ENCODE assay signal across 12 cellular contexts in the genomic region with DNA sequence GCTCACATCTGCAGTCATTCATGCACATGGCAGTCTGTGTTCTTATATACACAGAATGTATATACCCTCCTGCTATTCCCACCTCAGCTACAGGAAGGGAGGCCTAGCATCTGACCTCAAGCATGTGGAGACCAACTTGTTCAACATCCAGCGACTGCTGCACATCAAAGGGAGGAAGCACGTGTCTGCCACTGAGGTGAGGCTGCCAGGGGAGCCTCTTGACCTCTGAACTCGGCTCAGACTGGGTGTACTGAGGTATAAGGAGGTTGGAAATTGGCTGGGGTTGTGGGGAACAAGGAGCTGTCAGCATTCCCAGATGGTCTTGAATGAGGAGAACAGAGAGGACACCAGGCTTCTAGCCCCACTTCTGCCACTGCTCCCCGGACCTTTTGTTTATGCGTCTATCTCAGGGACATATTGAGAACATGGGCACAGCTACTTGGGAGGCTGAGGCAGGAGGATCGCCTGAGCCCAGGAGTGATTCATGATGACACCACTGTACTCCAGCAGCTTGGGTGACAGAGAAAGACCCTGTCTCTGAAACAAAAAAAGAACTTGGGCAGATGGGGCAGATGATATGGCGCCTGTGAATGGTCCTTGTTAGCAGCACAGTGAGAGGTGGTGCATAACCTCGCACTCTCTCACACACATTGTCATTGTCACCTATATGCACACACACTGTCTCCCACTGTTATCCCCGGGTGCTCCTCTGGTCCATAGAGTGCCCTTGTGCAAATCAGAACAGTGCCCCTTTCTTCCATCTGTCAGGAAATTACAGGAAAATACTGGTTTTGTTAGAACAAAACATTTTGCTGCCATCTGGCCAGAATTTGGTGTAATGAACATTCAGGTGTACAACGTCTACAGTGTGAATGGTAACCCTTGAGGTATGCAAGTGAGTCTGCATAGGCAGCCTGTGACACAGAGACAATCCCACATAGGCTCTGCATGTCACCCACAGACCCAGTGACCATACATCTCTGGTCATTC. TPM values are rescaled to one million over a fixed set of nuclear protein-coding genes. Genes with fewer than 3 reads are reported as not detected.
DNase-seq lines count a peak whose midpoint lies in the region; ATAC-seq and TF ChIP-seq lines count a peak whose summit lies in the region.
"Had no signal": no experiment of that assay in that cellular context is flagged by ENCODE, and none has a peak within 500 bp of the region (broad histone marks: within the 10 kb centered on the region; RNA-seq: fewer than 3 reads in every experiment).

No MANE protein-coding gene starts in this region.

- no peaks in the 10 kb centered on the region for H3K27me3 Mint-ChIP-seq in activated CD4-positive, alpha-beta T cell treated with anti-CD3 and anti-CD28 coated beads, Interleukin-2, amount 10 ng/mL, durations not matched to agents 7 days and 5 days
- H3K27me3 Mint-ChIP-seq in central memory CD8-positive, alpha-beta T cell: no peaks in the 10 kb centered on the region

- POLR2A ChIA-PET in activated CD4-positive, alpha-beta T cell treated with anti-CD3 and anti-CD28 coated beads, Interleukin-2, amount 10 ng/mL, durations not matched to agents 7 days and 5 days (lab: Charles Lee): no interaction called here
- POLR2A ChIA-PET in OCI-LY7 (lab: Charles Lee): no interaction called here

- H3K36me3 Mint-ChIP-seq in activated CD4-positive, alpha-beta T cell treated with anti-CD3 and anti-CD28 coated beads, Interleukin-2, amount 10 ng/mL, durations not matched to agents 7 days and 5 days (ENCODE audit: low read depth): peaks cover 37% of the 10 kb centered on the region
- peaks cover 14% of the 10 kb centered on the region for H3K36me3 Mint-ChIP-seq in central memory CD8-positive, alpha-beta T cell (ENCODE audit: insufficient read depth)

- H3K79me2 ChIP-seq in OCI-LY7 (ENCODE audit: insufficient read depth, low read depth, low read length): peaks cover 9% of the 10 kb centered on the region; the same call in 1 of the 2 replicates

- H3K27ac ChIP-seq in OCI-LY7 (ENCODE audit: low read depth, low read length, poor library complexity, severe bottlenecking): no peak overlapping the region
- H3K27ac ChIP-seq: PC-9 had no signal

- no peaks in the 10 kb centered on the region for H4K20me1 ChIP-seq in OCI-LY7 (ENCODE audit: insufficient read depth, low read length)

- peaks cover 43% of the 10 kb centered on the region for H3K4me1 ChIP-seq in OCI-LY7 (ENCODE audit: insufficient read depth, low read length, poor library complexity, severe bottlenecking)

- CTCF ChIA-PET in activated CD4-positive, alpha-beta T cell treated with anti-CD3 and anti-CD28 coated beads, Interleukin-2, amount 10 ng/mL, durations not matched to agents 7 days and 5 days (lab: Charles Lee): interaction anchor here (0.5 to 1.4 kb wide), 13 partner anchors 9 to 1003 kb away, joined by 3 to 10 read pairs (median 4); partner anchors contain the start of genes DLEC1, EPM2AIP1, MLH1 and OXSR1
- CTCF ChIA-PET in OCI-LY7 (lab: Charles Lee; ENCODE audit: unreplicated experiment): interaction anchor here (0.9 to 1.1 kb wide), 3 partner anchors 27 to 50 kb away, joined by 3 to 4 read pairs (median 3); no protein-coding TSS in a partner anchor

- peak; percentile 49 for DNase-seq in activated CD4-positive, alpha-beta T cell treated with anti-CD3 and anti-CD28 coated beads, Interleukin-2, amount 10 ng/mL, durations not matched to agents 7 days and 5 days
- DNase-seq in activated CD4-positive, alpha-beta T cell treated with anti-CD3 and anti-CD28 coated beads for 48 hours: no peak
- DNase-seq in OCI-LY7 (ENCODE audit: low spot score): no peak
- no peak for DNase-seq in central memory CD8-positive, alpha-beta T cell (ENCODE audit: low spot score in 2 of 2)
- DNase-seq in sciatic nerve (ENCODE audit: low spot score): peak; percentile 47
- no peak for DNase-seq in DMS153 (lab: John Stamatoyannopoulos, UW)
- no peak for DNase-seq in hepatic stellate cell (ENCODE audit: low spot score)
- DNase-seq in OCI-M2 (lab: John Stamatoyannopoulos, UW; ENCODE audit: unreplicated experiment): no peak
- DNase-seq: NCI-H1105 had no signal

- peaks cover 62% of the 10 kb centered on the region for H3K4me1 Mint-ChIP-seq in activated CD4-positive, alpha-beta T cell treated with anti-CD3 and anti-CD28 coated beads, Interleukin-2, amount 10 ng/mL, durations not matched to agents 7 days and 5 days
- peaks cover 61% of the 10 kb centered on the region for H3K4me1 Mint-ChIP-seq in central memory CD8-positive, alpha-beta T cell

- intact Hi-C loops in OCI-LY7 (cut with micrococcal nuclease; ENCODE audit: unreplicated experiment) (no loop called here), sciatic nerve (cut with DNase I) (no loop called here)

- H3K36me3 ChIP-seq in OCI-LY7 (ENCODE audit: insufficient read depth, low read length): peaks cover 38% of the 10 kb centered on the region; the same call in 1 of the 2 replicates

- peak overlapping the region; percentile 90 for H3K4me3 Mint-ChIP-seq in activated CD4-positive, alpha-beta T cell treated with anti-CD3 and anti-CD28 coated beads, Interleukin-2, amount 10 ng/mL, durations not matched to agents 7 days and 5 days
- H3K4me3 Mint-ChIP-seq in central memory CD8-positive, alpha-beta T cell: peak overlapping the region; percentile 94

- no peaks in the 10 kb centered on the region for H3K9me2 ChIP-seq in OCI-LY7 (ENCODE audit: insufficient read depth, low read length)

- peak overlapping the region; percentile 95 for H3K27ac Mint-ChIP-seq in activated CD4-positive, alpha-beta T cell treated with anti-CD3 and anti-CD28 coated beads, Interleukin-2, amount 10 ng/mL, durations not matched to agents 7 days and 5 days
- peak overlapping the region; percentile 41 for H3K27ac Mint-ChIP-seq in central memory CD8-positive, alpha-beta T cell (ENCODE audit: low read depth)

- H3K9me3 ChIP-seq in OCI-LY7 (ENCODE audit: low read length): no peaks in the 10 kb centered on the region

- H2AFZ ChIP-seq in OCI-LY7 (ENCODE audit: low read length): no peak overlapping the region; the same call in 1 of the 2 replicates
- H2AFZ ChIP-seq: PC-9 had no signal

- no peaks in the 10 kb centered on the region for H3K9me3 Mint-ChIP-seq in activated CD4-positive, alpha-beta T cell treated with anti-CD3 and anti-CD28 coated beads, Interleukin-2, amount 10 ng/mL, durations not matched to agents 7 days and 5 days
- no peaks in the 10 kb centered on the region for H3K9me3 Mint-ChIP-seq in central memory CD8-positive, alpha-beta T cell

- H3K4me3 ChIP-seq in OCI-LY7 (ENCODE audit: low read depth, low read length, poor library complexity, severe bottlenecking): peak overlapping the region; percentile 78
- H3K4me3 ChIP-seq: PC-9 had no signal

- no peak for TF ChIP-seq CTCF in OCI-LY7 (conservative IDR thresholded peaks at IDR 0.05; ENCODE audit: low read length)

- BruUV-seq in OCI-LY7 (replicated peaks; lab: Mats Ljungman, UMichigan): no TSS peak

- peak overlapping the region; percentile 84 for H3K4me2 ChIP-seq in OCI-LY7 (ENCODE audit: low read length)
- H3K4me2 ChIP-seq: PC-9 had no signal

- ATAC-seq in central memory CD8-positive, alpha-beta T cell (replicated peaks; ENCODE audit: extremely low read depth, poor library complexity, severe bottlenecking): no peak
- no peak for ATAC-seq in sciatic nerve

RNA-seq across cellular contexts. Expression of gene VILL, which starts 5.4 kb away (rescaled TPM):
- 10 to 100 TPM; 19.4 to 23.0 TPM for total RNA-seq in activated CD4-positive, alpha-beta T cell treated with anti-CD3 and anti-CD28 coated beads, Interleukin-2, amount 10 ng/mL, durations not matched to agents 7 days and 5 days
- total RNA-seq in OCI-LY7 (2014; rRNA removed; shearing (Covaris generic)): 23.5 and 24.5 TPM in 2 replicates
- total RNA-seq in OCI-LY7 (2022) (13.2 and 13.5 TPM in 2 replicates), sciatic nerve (9.9 TPM)

RNA-seq across cellular contexts. Expression of gene PLCD1, which starts 33.5 kb away (rescaled TPM):
- 10 to 100 TPM; 18.3 to 21.2 TPM for total RNA-seq in activated CD4-positive, alpha-beta T cell treated with anti-CD3 and anti-CD28 coated beads, Interleukin-2, amount 10 ng/mL, durations not matched to agents 7 days and 5 days
- 5.8 and 10.4 TPM in 2 replicates for total RNA-seq in OCI-LY7 (2014; rRNA removed; shearing (Covaris generic))
- total RNA-seq in OCI-LY7 (2022) (7.7 and 11.8 TPM in 2 replicates), sciatic nerve (40.7 TPM)

RNA-seq across cellular contexts. Expression of gene DLEC1, which starts 43.1 kb away (rescaled TPM):
- 1 to 10 TPM; 1.4 to 2.3 TPM for total RNA-seq in activated CD4-positive, alpha-beta T cell treated with anti-CD3 and anti-CD28 coated beads, Interleukin-2, amount 10 ng/mL, durations not matched to agents 7 days and 5 days
- 0.13 TPM in 1 of 2 replicates, not detected in the other for total RNA-seq in OCI-LY7 (2014; rRNA removed; shearing (Covaris generic))
- total RNA-seq in OCI-LY7 (2022): 0.11 TPM in 1 of 2 replicates, not detected in the other
- 4.8 TPM for total RNA-seq in sciatic nerve
- total RNA-seq: endothelial cell of umbilical vein, myocyte had no signal

Comparison
In these comparisons a context has a peak if more than half of its experiments do, and no peak if none do; other contexts are left out.
1. DNase-seq: peak in activated CD4-positive, alpha-beta T cell treated with anti-CD3 and anti-CD28 coated beads, Interleukin-2, amount 10 ng/mL, durations not matched to agents 7 days and 5 days (single experiment) and sciatic nerve (single experiment); none in activated CD4-positive, alpha-beta T cell treated with anti-CD3 and anti-CD28 coated beads for 48 hours (single experiment), OCI-LY7 (single experiment), central memory CD8-positive, alpha-beta T cell (0 of 2), DMS153 (single experiment), hepatic stellate cell (single experiment) and OCI-M2 (single experiment).